Comparison of ENCODE assay signal across 23 cellular contexts in genomic region chr2:171789956-171790355, GRCh38.
"Had no signal": no experiment of that assay in that cellular context is flagged by ENCODE, and none has a peak within 500 bp of the region (broad histone marks: within the 10 kb centered on the region; RNA-seq: fewer than 3 reads in every experiment).

No MANE protein-coding gene starts in this region.

- H3K4me3 Mint-ChIP-seq: endodermal cell, mesothelial cell of epicardium, natural killer cell, neural progenitor cell, type B pancreatic cell had no signal

- H3K9ac ChIP-seq: neural progenitor cell had no signal

- H3K27ac Mint-ChIP-seq: endodermal cell, mesothelial cell of epicardium, natural killer cell, neural progenitor cell, progenitor cell of endocrine pancreas, type B pancreatic cell had no signal

- H3K27ac ChIP-seq: coronary artery, neural progenitor cell, pancreas, suprapubic skin, thyroid gland had no signal

- H2AFZ ChIP-seq: neural progenitor cell had no signal

- DNase-seq: effector CD4-positive, alpha-beta T cell; endodermal cell; foreskin melanocyte; head of caudate nucleus; hippocampal formation; kidney glomerular epithelial cell; mammary epithelial cell; natural killer cell; nucleus accumbens; pancreas; right cardiac atrium; stimulated activated CD4-positive, alpha-beta T cell treated with anti-CD3 and anti-CD28 coated beads, Interleukin-2, amount 100 ng/mL, for 48 hours; stimulated activated naive CD8-positive, alpha-beta T cell treated with anti-CD3 and anti-CD28 coated beads, Interleukin-15, Interleukin-2, amounts not matched to agents 100 U/mL and 50 U/mL, for 24 hours; thyroid gland had no signal

- H3K4me3 ChIP-seq: coronary artery, neural progenitor cell, pancreas, smooth muscle cell, suprapubic skin, thyroid gland had no signal

- H3K36me3 ChIP-seq: neural progenitor cell had no signal

- ATAC-seq: left lobe of liver; pancreas; right cardiac atrium; stimulated activated naive CD8-positive, alpha-beta T cell treated with anti-CD3 and anti-CD28 coated beads, Interleukin-15, Interleukin-2, amounts not matched to agents 100 U/mL and 50 U/mL, for 24 hours had no signal

- H3K4me1 ChIP-seq: pancreas, suprapubic skin had no signal

- FAIRE-seq: pancreas, urothelium cell line had no signal

- H3K27me3 ChIP-seq: neural progenitor cell, pancreas, suprapubic skin, thyroid gland had no signal

- H3K9me3 Mint-ChIP-seq: endodermal cell, mesothelial cell of epicardium, natural killer cell, neural progenitor cell, type B pancreatic cell had no signal

- H3K9me3 ChIP-seq: pancreas, suprapubic skin, thyroid gland had no signal

- H3K4me2 ChIP-seq: neural progenitor cell, smooth muscle cell had no signal
